1 cellular context compared by ENCODE assay signal in the genomic region with DNA sequence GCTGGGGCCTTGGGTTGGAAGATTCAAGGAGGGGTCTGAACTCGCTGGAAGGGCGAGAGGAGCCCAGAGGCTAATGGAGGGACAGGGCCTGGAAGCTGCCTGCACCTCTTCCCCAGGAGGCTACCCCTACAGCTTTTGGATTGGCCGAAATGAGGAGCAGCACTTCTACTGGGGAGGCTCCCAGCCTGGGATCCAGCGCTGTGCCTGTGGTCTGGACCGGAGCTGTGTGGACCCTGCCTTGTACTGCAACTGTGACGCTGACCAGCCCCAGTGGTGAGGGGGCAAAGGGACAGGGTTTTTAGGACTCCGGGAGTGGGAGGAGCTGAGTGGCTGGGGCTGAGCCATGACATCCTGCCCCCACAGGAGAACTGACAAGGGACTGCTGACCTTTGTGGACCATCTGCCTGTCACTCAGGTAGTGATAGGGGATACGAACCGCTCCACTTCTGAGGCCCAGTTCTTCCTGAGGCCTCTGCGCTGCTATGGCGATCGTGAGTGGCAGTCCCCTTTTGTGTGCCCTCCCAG.
A peak's percentile ranks its signal among the peaks of the same experiment; 100 is the strongest.
TF ChIP-seq lines count a peak whose summit lies in the region.

No MANE protein-coding gene starts in this region.

TF ChIP-seq in K562, 482 proteins besides CTCF, POLR2A, EP300 and RAD21:
- TF ChIP-seq, protein P1, sequence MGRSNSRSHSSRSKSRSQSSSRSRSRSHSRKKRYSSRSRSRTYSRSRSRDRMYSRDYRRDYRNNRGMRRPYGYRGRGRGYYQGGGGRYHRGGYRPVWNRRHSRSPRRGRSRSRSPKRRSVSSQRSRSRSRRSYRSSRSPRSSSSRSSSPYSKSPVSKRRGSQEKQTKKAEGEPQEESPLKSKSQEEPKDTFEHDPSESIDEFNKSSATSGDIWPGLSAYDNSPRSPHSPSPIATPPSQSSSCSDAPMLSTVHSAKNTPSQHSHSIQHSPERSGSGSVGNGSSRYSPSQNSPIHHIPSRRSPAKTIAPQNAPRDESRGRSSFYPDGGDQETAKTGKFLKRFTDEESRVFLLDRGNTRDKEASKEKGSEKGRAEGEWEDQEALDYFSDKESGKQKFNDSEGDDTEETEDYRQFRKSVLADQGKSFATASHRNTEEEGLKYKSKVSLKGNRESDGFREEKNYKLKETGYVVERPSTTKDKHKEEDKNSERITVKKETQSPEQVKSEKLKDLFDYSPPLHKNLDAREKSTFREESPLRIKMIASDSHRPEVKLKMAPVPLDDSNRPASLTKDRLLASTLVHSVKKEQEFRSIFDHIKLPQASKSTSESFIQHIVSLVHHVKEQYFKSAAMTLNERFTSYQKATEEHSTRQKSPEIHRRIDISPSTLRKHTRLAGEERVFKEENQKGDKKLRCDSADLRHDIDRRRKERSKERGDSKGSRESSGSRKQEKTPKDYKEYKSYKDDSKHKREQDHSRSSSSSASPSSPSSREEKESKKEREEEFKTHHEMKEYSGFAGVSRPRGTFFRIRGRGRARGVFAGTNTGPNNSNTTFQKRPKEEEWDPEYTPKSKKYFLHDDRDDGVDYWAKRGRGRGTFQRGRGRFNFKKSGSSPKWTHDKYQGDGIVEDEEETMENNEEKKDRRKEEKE (IDR thresholded peaks at IDR 0.05; ENCODE audit: borderline replicate concordance in 1 of 2, control insufficient read depth in 1 of 2, low read depth in 2 of 2, low read length in 1 of 2), result no peak
- TF ChIP-seq FOXA3 (CRISPR knock-in tag; conservative IDR thresholded peaks at IDR 0.05 in 1 of 2, IDR thresholded peaks at IDR 0.05 in 1 of 2) (no peak), PML (IDR thresholded peaks at IDR 0.05; ENCODE audit: low read length) (no peak), PPARD (CRISPR knock-in tag; IDR thresholded peaks at IDR 0.05) (no peak), SMARCB1 (IDR thresholded peaks at IDR 0.05; ENCODE audit: insufficient read length, low read depth) (no peak)
- TF ChIP-seq, protein P2, sequence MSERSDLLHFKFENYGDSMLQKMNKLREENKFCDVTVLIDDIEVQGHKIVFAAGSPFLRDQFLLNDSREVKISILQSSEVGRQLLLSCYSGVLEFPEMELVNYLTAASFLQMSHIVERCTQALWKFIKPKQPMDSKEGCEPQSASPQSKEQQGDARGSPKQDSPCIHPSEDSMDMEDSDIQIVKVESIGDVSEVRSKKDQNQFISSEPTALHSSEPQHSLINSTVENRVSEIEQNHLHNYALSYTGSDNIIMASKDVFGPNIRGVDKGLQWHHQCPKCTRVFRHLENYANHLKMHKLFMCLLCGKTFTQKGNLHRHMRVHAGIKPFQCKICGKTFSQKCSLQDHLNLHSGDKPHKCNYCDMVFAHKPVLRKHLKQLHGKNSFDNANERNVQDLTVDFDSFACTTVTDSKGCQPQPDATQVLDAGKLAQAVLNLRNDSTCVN (CRISPR knock-in tag; IDR thresholded peaks at IDR 0.05), result no peak
- TF ChIP-seq, protein P3, sequence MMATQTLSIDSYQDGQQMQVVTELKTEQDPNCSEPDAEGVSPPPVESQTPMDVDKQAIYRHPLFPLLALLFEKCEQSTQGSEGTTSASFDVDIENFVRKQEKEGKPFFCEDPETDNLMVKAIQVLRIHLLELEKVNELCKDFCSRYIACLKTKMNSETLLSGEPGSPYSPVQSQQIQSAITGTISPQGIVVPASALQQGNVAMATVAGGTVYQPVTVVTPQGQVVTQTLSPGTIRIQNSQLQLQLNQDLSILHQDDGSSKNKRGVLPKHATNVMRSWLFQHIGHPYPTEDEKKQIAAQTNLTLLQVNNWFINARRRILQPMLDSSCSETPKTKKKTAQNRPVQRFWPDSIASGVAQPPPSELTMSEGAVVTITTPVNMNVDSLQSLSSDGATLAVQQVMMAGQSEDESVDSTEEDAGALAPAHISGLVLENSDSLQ (IDR thresholded peaks at IDR 0.05), result peak; percentile 85
- TF ChIP-seq, protein P4, sequence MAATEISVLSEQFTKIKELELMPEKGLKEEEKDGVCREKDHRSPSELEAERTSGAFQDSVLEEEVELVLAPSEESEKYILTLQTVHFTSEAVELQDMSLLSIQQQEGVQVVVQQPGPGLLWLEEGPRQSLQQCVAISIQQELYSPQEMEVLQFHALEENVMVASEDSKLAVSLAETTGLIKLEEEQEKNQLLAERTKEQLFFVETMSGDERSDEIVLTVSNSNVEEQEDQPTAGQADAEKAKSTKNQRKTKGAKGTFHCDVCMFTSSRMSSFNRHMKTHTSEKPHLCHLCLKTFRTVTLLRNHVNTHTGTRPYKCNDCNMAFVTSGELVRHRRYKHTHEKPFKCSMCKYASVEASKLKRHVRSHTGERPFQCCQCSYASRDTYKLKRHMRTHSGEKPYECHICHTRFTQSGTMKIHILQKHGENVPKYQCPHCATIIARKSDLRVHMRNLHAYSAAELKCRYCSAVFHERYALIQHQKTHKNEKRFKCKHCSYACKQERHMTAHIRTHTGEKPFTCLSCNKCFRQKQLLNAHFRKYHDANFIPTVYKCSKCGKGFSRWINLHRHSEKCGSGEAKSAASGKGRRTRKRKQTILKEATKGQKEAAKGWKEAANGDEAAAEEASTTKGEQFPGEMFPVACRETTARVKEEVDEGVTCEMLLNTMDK (IDR thresholded peaks at IDR 0.05; ENCODE audit: borderline replicate concordance, insufficient read depth, low read depth, low read length, poor library complexity, severe bottlenecking), result no peak
- TF ChIP-seq, protein P5, sequence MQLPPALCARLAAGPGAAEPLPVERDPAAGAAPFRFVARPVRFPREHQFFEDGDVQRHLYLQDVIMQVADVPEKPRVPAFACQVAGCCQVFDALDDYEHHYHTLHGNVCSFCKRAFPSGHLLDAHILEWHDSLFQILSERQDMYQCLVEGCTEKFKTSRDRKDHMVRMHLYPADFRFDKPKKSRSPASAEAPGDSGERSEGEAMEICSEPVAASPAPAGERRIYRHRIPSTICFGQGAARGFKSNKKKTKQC (CRISPR knock-in tag; IDR thresholded peaks at IDR 0.05), result no peak
